Comparison of ENCODE assay signal across 8 cellular contexts in genomic region chr4:153127773-153128494, GRCh38.
DNase-seq lines count a peak whose midpoint lies in the region; TF ChIP-seq lines count a peak whose summit lies in the region.

No MANE protein-coding gene starts in this region.

- H3K36me3 Mint-ChIP-seq in Calu3 (ENCODE audit: insufficient read depth, unreplicated experiment) = no peaks in the 10 kb centered on the region
- H3K36me3 Mint-ChIP-seq in activated naive CD4-positive, alpha-beta T cell treated with anti-CD3 and anti-CD28 coated beads, Interleukin-2, amount 10 ng/mL, durations not matched to agents 7 days and 5 days = no peaks in the 10 kb centered on the region
- peaks cover 4% of the 10 kb centered on the region for H3K36me3 Mint-ChIP-seq in glutamatergic neuron (ENCODE audit: unreplicated experiment)

- H3F3A ChIP-seq in SK-N-SH (replicated peaks; ENCODE audit: insufficient read depth) = no peaks in the 10 kb centered on the region

- H3K4me3 ChIP-seq in SK-N-SH (ENCODE audit: low read depth in 2 of 2, low read length in 1 of 2) (peak overlapping the region in 1 of 2 experiments; percentile 16; a peak in 1 of 4 replicates), parathyroid adenoma (ENCODE audit: low read depth, low read length) (no peak overlapping the region), transverse colon (no peak overlapping the region)

- H3K27me3 Mint-ChIP-seq in Calu3 (ENCODE audit: unreplicated experiment) (no peaks in the 10 kb centered on the region), glutamatergic neuron (ENCODE audit: unreplicated experiment) (peaks cover 4% of the 10 kb centered on the region)
- H3K27me3 Mint-ChIP-seq in activated naive CD4-positive, alpha-beta T cell treated with anti-CD3 and anti-CD28 coated beads, Interleukin-2, amount 10 ng/mL, durations not matched to agents 7 days and 5 days = peaks cover 26% of the 10 kb centered on the region

- in situ Hi-C loops in transverse colon (cut with MboI; ENCODE audit: low pct_ligation_motif_present in 1 of 4, low pct_unique_long_range_greater_than_20kb in 1 of 4, low sequenced_read_pairs in 3 of 4) = loop anchor here in 2 of 4 donors (5.0 to 25.0 kb wide), 4 partner anchors 41 to 459 kb away; no protein-coding TSS in a partner anchor

- H3K27me3 ChIP-seq in SK-N-SH (ENCODE audit: insufficient read depth) = no peaks in the 10 kb centered on the region
- H3K27me3 ChIP-seq in parathyroid adenoma (ENCODE audit: control insufficient read depth, insufficient read depth, low read length) = no peaks in the 10 kb centered on the region
- no peaks in the 10 kb centered on the region for H3K27me3 ChIP-seq in transverse colon

- H3K36me3 ChIP-seq in SK-N-SH (replicated peaks in 1 of 2; ENCODE audit: control insufficient read depth in 1 of 2, insufficient read depth in 2 of 2, low read length in 1 of 2) (no peaks in the 10 kb centered on the region), parathyroid adenoma (ENCODE audit: control insufficient read depth, insufficient read depth, low read length) (no peaks in the 10 kb centered on the region), transverse colon (no peaks in the 10 kb centered on the region)

- H3K4me1 ChIP-seq in SK-N-SH (ENCODE audit: control insufficient read depth in 1 of 2, insufficient read depth in 2 of 2, low read depth in 1 of 2, low read length in 1 of 2) (no peaks in the 10 kb centered on the region; a peak in 1 of 4 replicates), parathyroid adenoma (peaks cover 2% of the 10 kb centered on the region), transverse colon (no peaks in the 10 kb centered on the region)

- H3K27ac Mint-ChIP-seq in Calu3 (ENCODE audit: unreplicated experiment) (no peak overlapping the region), glutamatergic neuron (ENCODE audit: unreplicated experiment) (peak overlapping the region; percentile 95)
- H3K27ac Mint-ChIP-seq in activated naive CD4-positive, alpha-beta T cell treated with anti-CD3 and anti-CD28 coated beads, Interleukin-2, amount 10 ng/mL, durations not matched to agents 7 days and 5 days = no peak overlapping the region

- H3K4me2 ChIP-seq in SK-N-SH (0 out of 2 replicates have a peak overlapping the region, but pooled peaks have one; percentile 34), parathyroid adenoma (ENCODE audit: low read length) (peak overlapping the region; percentile 36)

- BruUV-seq in Calu3 (replicated peaks; lab: Mats Ljungman, UMichigan) = no TSS peak

- TF ChIP-seq CTCF in Calu3 (IDR thresholded peaks at IDR 0.05; ENCODE audit: unreplicated experiment) (peak; percentile 39), SK-N-SH (IDR thresholded peaks at IDR 0.05) (peak; percentile 90), glutamatergic neuron (IDR thresholded peaks at IDR 0.05; ENCODE audit: partially characterized antibody, unreplicated experiment) (peak; percentile 95), parathyroid adenoma (IDR thresholded peaks at IDR 0.05) (peak; percentile 70), transverse colon (IDR thresholded peaks at IDR 0.05) (peak; percentile 82 to 87 (median 84))

- POLR2A ChIA-PET in SK-N-SH (lab: Yijun Ruan, JAX) = no interaction called here

- no peak overlapping the region for H3K9ac ChIP-seq in SK-N-SH
- no peak overlapping the region for H3K9ac ChIP-seq in parathyroid adenoma

- no peaks in the 10 kb centered on the region for H3K9me3 ChIP-seq in SK-N-SH
- no peaks in the 10 kb centered on the region for H3K9me3 ChIP-seq in parathyroid adenoma (ENCODE audit: control insufficient read depth, low read length)
- H3K9me3 ChIP-seq in transverse colon = no peaks in the 10 kb centered on the region

- H3K79me2 ChIP-seq in SK-N-SH (ENCODE audit: insufficient read depth) (no peaks in the 10 kb centered on the region), parathyroid adenoma (no peaks in the 10 kb centered on the region)

- H3K27ac ChIP-seq in SK-N-SH (ENCODE audit: low read depth in 2 of 2, low read length in 1 of 2) (peak overlapping the region in 1 of 2 experiments; percentile 39; a peak in 1 of 4 replicates), parathyroid adenoma (no peak overlapping the region), transverse colon (no peak overlapping the region)

- no peaks in the 10 kb centered on the region for H3K9me2 ChIP-seq in SK-N-SH

- no peaks in the 10 kb centered on the region for H4K20me1 ChIP-seq in SK-N-SH (ENCODE audit: insufficient read depth)

- H3K4me3 Mint-ChIP-seq in Calu3 (ENCODE audit: low read depth, unreplicated experiment) (no peak overlapping the region), glutamatergic neuron (ENCODE audit: unreplicated experiment) (no peak overlapping the region)
- no peak overlapping the region for H3K4me3 Mint-ChIP-seq in activated naive CD4-positive, alpha-beta T cell treated with anti-CD3 and anti-CD28 coated beads, Interleukin-2, amount 10 ng/mL, durations not matched to agents 7 days and 5 days

- no peak for TF ChIP-seq POLR2A in transverse colon (IDR thresholded peaks at IDR 0.05)

- peak overlapping the region; percentile 82; the same call in 1 of the 2 replicates for H2AFZ ChIP-seq in SK-N-SH (ENCODE audit: low read depth)
- peak overlapping the region; percentile 67 for H2AFZ ChIP-seq in parathyroid adenoma

- CTCF ChIA-PET in Calu3 (lab: Charles Lee) (interaction anchor here (0.6 to 1.4 kb wide), 9 partner anchors 8 to 284 kb away, joined by 3 to 36 read pairs (median 4); no protein-coding TSS in a partner anchor), SK-N-SH (lab: Yijun Ruan, JAX) (interaction anchor here (0.6 to 6.5 kb wide), 49 partner anchors 10 to 678 kb away, joined by 3 to 151 read pairs (median 4); partner anchors contain the start of genes ARFIP1 and TIGD4)
- CTCF ChIA-PET in activated naive CD4-positive, alpha-beta T cell treated with anti-CD3 and anti-CD28 coated beads, Interleukin-2, amount 10 ng/mL, durations not matched to agents 7 days and 5 days (lab: Charles Lee) = interaction anchor here (0.7 to 6.2 kb wide), 25 partner anchors 9 to 634 kb away, joined by 3 to 239 read pairs (median 6); partner anchors contain the start of genes ARFIP1 and TIGD4

- peak; percentile 78 for DNase-seq in Calu3
- DNase-seq in H4 (ENCODE audit: low spot score) = peak; percentile 68
- DNase-seq in NCI-H1048 (lab: John Stamatoyannopoulos, UW) = peak; percentile 63
- DNase-seq in SK-N-SH = peak; percentile 80
- peak; percentile 90 for DNase-seq in activated naive CD4-positive, alpha-beta T cell treated with anti-CD3 and anti-CD28 coated beads, Interleukin-2, amount 10 ng/mL, durations not matched to agents 7 days and 5 days
- DNase-seq in glutamatergic neuron = peak; percentile 88
- DNase-seq in transverse colon = peak; percentile 88

- TF ChIP-seq EP300 in SK-N-SH (IDR thresholded peaks at IDR 0.05; ENCODE audit: borderline replicate concordance in 1 of 2, low read depth in 1 of 2, low read length in 1 of 2) (no peak), transverse colon (IDR thresholded peaks at IDR 0.05; ENCODE audit: low read depth) (no peak)

- H3K4me1 Mint-ChIP-seq in Calu3 (ENCODE audit: low read depth, unreplicated experiment) = no peaks in the 10 kb centered on the region
- peaks cover 6% of the 10 kb centered on the region for H3K4me1 Mint-ChIP-seq in activated naive CD4-positive, alpha-beta T cell treated with anti-CD3 and anti-CD28 coated beads, Interleukin-2, amount 10 ng/mL, durations not matched to agents 7 days and 5 days
- H3K4me1 Mint-ChIP-seq in glutamatergic neuron (ENCODE audit: low read depth, unreplicated experiment) = peaks cover 15% of the 10 kb centered on the region

- TF ChIP-seq RAD21 in SK-N-SH (IDR thresholded peaks at IDR 0.05; ENCODE audit: low read length) = peak; percentile 92

- H3K9me3 Mint-ChIP-seq in Calu3 (ENCODE audit: low read depth, unreplicated experiment) = no peaks in the 10 kb centered on the region
- H3K9me3 Mint-ChIP-seq in activated naive CD4-positive, alpha-beta T cell treated with anti-CD3 and anti-CD28 coated beads, Interleukin-2, amount 10 ng/mL, durations not matched to agents 7 days and 5 days = no peaks in the 10 kb centered on the region
- peaks cover 9% of the 10 kb centered on the region for H3K9me3 Mint-ChIP-seq in glutamatergic neuron (ENCODE audit: unreplicated experiment)

- intact Hi-C loops in Calu3 (cut with micrococcal nuclease; ENCODE audit: unreplicated experiment) = loop anchor here (1.0 to 10.0 kb wide), 3 partner anchors 45 to 281 kb away; no protein-coding TSS in a partner anchor
- intact Hi-C loops in transverse colon (cut with DNase I; ENCODE audit: low total_unique reads) = loop anchor here (2.0 kb wide), 1 partner anchor 45 kb away; no protein-coding TSS in a partner anchor

- WGBS in SK-N-SH (ENCODE audit: low lambda C conversion rate) = 21% methylated on average over 18 of the region's 18 CpGs
- 15 to 19% methylated on average over 11 to 18 of the region's 18 CpGs for WGBS in transverse colon (ENCODE audit: low coverage in 1 of 2), 2 donors

TF ChIP-seq in SK-N-SH, 30 proteins besides CTCF, POLR2A, EP300 and RAD21 (continues in another document):
- TF ChIP-seq CHD2 (IDR thresholded peaks at IDR 0.05; ENCODE audit: low read length, partially characterized antibody) (peak; percentile 51), TEAD4 (IDR thresholded peaks at IDR 0.05; ENCODE audit: borderline replicate concordance, insufficient read depth) (no peak), REST (IDR thresholded peaks at IDR 0.05; ENCODE audit: low read depth, low read length) (no peak), SMC3 (IDR thresholded peaks at IDR 0.05; ENCODE audit: low read depth, low read length) (peak; percentile 84)

Comparison
In these comparisons a context has a peak if more than half of its experiments do, and no peak if none do; other contexts are left out.
1. CTCF ChIP-seq: peak in every context shown above with its lines; median percentile 95 in glutamatergic neuron; 90 in SK-N-SH; 84 in transverse colon; 70 in parathyroid adenoma; 39 in Calu3.